In the genomic region with DNA sequence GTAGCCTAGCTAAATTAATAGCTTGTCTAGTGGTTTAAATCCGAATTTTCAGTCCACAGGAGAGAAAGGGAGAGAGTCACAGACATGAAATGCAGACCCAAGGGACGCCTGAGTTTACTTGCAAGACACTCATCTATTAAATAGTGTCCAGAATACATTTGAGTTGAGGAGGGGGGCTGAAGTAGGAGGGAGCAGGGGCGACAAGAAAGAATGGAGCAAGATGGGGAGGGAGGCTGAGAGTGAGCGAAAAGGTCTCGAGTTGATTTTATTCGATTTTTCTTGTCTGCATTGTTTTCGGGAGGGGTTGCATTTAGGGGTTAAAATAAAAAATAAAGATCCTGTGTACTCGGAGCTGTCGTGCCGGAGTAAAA, we compare ENCODE assay signal across 11 cellular contexts. TPM values are rescaled to one million over a fixed set of nuclear protein-coding genes. Genes with fewer than 3 reads are reported as not detected.
DNase-seq lines count a peak whose midpoint lies in the region; ATAC-seq and TF ChIP-seq lines count a peak whose summit lies in the region.
"Had no signal": no experiment of that assay in that cellular context is flagged by ENCODE, and none has a peak within 500 bp of the region (broad histone marks: within the 10 kb centered on the region; RNA-seq: fewer than 3 reads in every experiment).

No MANE protein-coding gene starts in this region.

- peaks cover 7% of the 10 kb centered on the region; the same call in 1 of the 2 replicates for H3F3A ChIP-seq in PC-9 (ENCODE audit: insufficient read depth, low read depth)

- POLR2A ChIA-PET in PC-9 (lab: Charles Lee; ENCODE audit: unreplicated experiment), result interaction anchor here (0.6 kb wide), 1 partner anchor 522 kb away, joined by 4 read pairs; no protein-coding TSS in a partner anchor

- H4K20me1 ChIP-seq in PC-9 (ENCODE audit: insufficient read depth), result no peaks in the 10 kb centered on the region

- peak overlapping the region; percentile 92; the same call in 1 of the 2 replicates for H2AFZ ChIP-seq in PC-9

- peak overlapping the region; percentile 80 for H3K4me2 ChIP-seq in PC-9

- H3K4me1 ChIP-seq in PC-9 (replicated peaks; ENCODE audit: insufficient read depth), result peaks cover 21% of the 10 kb centered on the region; the same call in 1 of the 2 replicates
- H3K4me1 ChIP-seq in gastroesophageal sphincter, result peaks cover 0 to 47% (median 18%) of the 10 kb centered on the region in 3 donors
- peaks cover 14% of the 10 kb centered on the region for H3K4me1 ChIP-seq in psoas muscle
- no peaks in the 10 kb centered on the region for H3K4me1 ChIP-seq in uterus

- no peaks in the 10 kb centered on the region for H3K9me2 ChIP-seq in PC-9 (ENCODE audit: insufficient read depth)

- DNase-seq in GM10266 (ENCODE audit: extremely low spot score), result peak; percentile 32
- DNase-seq in PC-9, result no peak
- no peak for DNase-seq in psoas muscle
- DNase-seq in NCI-H345 (lab: John Stamatoyannopoulos, UW), result no peak
- no peak for DNase-seq in uterus
- DNase-seq: brain microvascular endothelial cell, DMS79, NCI-H1436 treated with DMSO at 0.1 percent for 48 hours, tibial artery had no signal

- no peak for TF ChIP-seq EP300 in gastroesophageal sphincter (IDR thresholded peaks at IDR 0.05)

- H3K36me3 ChIP-seq in PC-9 (ENCODE audit: low read depth) (no peaks in the 10 kb centered on the region), gastroesophageal sphincter (no peaks in the 10 kb centered on the region), psoas muscle (ENCODE audit: insufficient read depth in 1 of 2, low read depth in 1 of 2) (no peaks in the 10 kb centered on the region), uterus (no peaks in the 10 kb centered on the region)
- H3K36me3 ChIP-seq: brain microvascular endothelial cell, tibial artery had no signal

- H3K79me2 ChIP-seq in PC-9 (ENCODE audit: low read depth), result no peaks in the 10 kb centered on the region

- no peak for TF ChIP-seq POLR2A in gastroesophageal sphincter (IDR thresholded peaks at IDR 0.05)
- TF ChIP-seq POLR2A in uterus (IDR thresholded peaks at IDR 0.05), result no peak

- H3K27me3 ChIP-seq in PC-9 (ENCODE audit: insufficient read depth, low read depth) (peaks cover 4% of the 10 kb centered on the region; the same call in 1 of the 2 replicates), gastroesophageal sphincter (peaks cover 79% of the 10 kb centered on the region), psoas muscle (ENCODE audit: insufficient read depth in 3 of 3, low read length in 2 of 3) (peaks cover 3 to 97% (median 23%) of the 10 kb centered on the region in 3 donors), uterus (peaks cover 23 to 53% of the 10 kb centered on the region in 2 donors)

- no peaks in the 10 kb centered on the region for H3K9me3 ChIP-seq in PC-9 (ENCODE audit: insufficient read depth, low read depth)
- no peaks in the 10 kb centered on the region for H3K9me3 ChIP-seq in gastroesophageal sphincter
- H3K9me3 ChIP-seq in psoas muscle, result no peaks in the 10 kb centered on the region
- no peaks in the 10 kb centered on the region for H3K9me3 ChIP-seq in uterus
- H3K9me3 ChIP-seq: tibial artery had no signal

- no peak for ATAC-seq in gastroesophageal sphincter
- ATAC-seq in psoas muscle, result no peak
- no peak for ATAC-seq in HG02588 (IDR thresholded peaks at IDR 0.05; ENCODE audit: unreplicated experiment)

- intact Hi-C loops in PC-9 (cut with micrococcal nuclease; ENCODE audit: unreplicated experiment), result loop anchor here (2.0 to 10.0 kb wide), 3 partner anchors 77 to 1155 kb away; no protein-coding TSS in a partner anchor
- intact Hi-C loops in psoas muscle (cut with DNase I), result loop anchor here in 1 of 2 donors (2.0 to 10.0 kb wide), 4 partner anchors 519 to 803 kb away; no protein-coding TSS in a partner anchor
- intact Hi-C loops in uterus (cut with DNase I; ENCODE audit: low total_unique reads), result no loop called here

- no TSS peak for BruUV-seq in PC-9 (replicated peaks; lab: Mats Ljungman, UMichigan)

- H3K27ac ChIP-seq in PC-9 (no peak overlapping the region), gastroesophageal sphincter (peak overlapping the region in 1 of 4 donors; percentile 83), psoas muscle (no peak overlapping the region), uterus (no peak overlapping the region)
- H3K27ac ChIP-seq: brain microvascular endothelial cell had no signal

- 17 to 38% methylated on average over 6 to 10 of the region's 10 CpGs for WGBS in gastroesophageal sphincter (ENCODE audit: low coverage in 1 of 2), 2 donors
- WGBS in psoas muscle, 3 donors, result 23 to 29% (median 26%) methylated on average over 10 of the region's 10 CpGs

- H3K4me3 ChIP-seq in PC-9 (peak overlapping the region; percentile 61), gastroesophageal sphincter (peak overlapping the region; percentile 43 to 59), psoas muscle (peak overlapping the region; percentile 54), uterus (no peak overlapping the region)

- CTCF ChIA-PET in PC-9 (lab: Charles Lee), result interaction anchor here (0.6 to 2.0 kb wide), 4 partner anchors 518 to 802 kb away, joined by 5 to 16 read pairs (median 8); no protein-coding TSS in a partner anchor

- TF ChIP-seq CTCF in GM10266 (IDR thresholded peaks at IDR 0.05; ENCODE audit: control insufficient read depth, insufficient read depth, low read depth, missing control alignments) (no peak), PC-9 (conservative IDR thresholded peaks at IDR 0.05) (no peak), gastroesophageal sphincter (IDR thresholded peaks at IDR 0.05) (no peak), psoas muscle (IDR thresholded peaks at IDR 0.05) (no peak), uterus (IDR thresholded peaks at IDR 0.05) (no peak)

RNA-seq across cellular contexts. Expression of gene MECOM, which starts 4.2 kb away (rescaled TPM):
- total RNA-seq in PC-9 (2021) (27.3 and 38.7 TPM in 2 replicates), gastroesophageal sphincter (10 to 100 TPM; 13.7 to 92.6 (median 55.6) TPM), psoas muscle (10 to 100 TPM in 1 of 4 donors, 1 to 10 TPM in 3; 6.6 to 11.5 (median 8.1) TPM), uterus (10 to 100 TPM; 12.8 to 76.9 (median 35.1) TPM)
- 1 to 10 TPM; 2.5 to 2.7 (median 2.6) TPM for polyA plus RNA-seq in psoas muscle

Comparison
In these comparisons a context has a peak if more than half of its experiments do, and no peak if none do; other contexts are left out.
1. H3K4me3 ChIP-seq: peak in PC-9 (single experiment), gastroesophageal sphincter (2 of 2) and psoas muscle (single experiment); none in uterus (0 of 2).